Comparison of ENCODE assay signal across 1 cellular context in genomic region chr4:48699470-48699869, GRCh38.
TF ChIP-seq lines count a peak whose summit lies in the region.

No MANE protein-coding gene starts in this region.

TF ChIP-seq in GM23338, 12 proteins besides CTCF, POLR2A, EP300 and RAD21 (continued from another document):
- TF ChIP-seq ZNF462 (CRISPR knock-in tag; IDR thresholded peaks at IDR 0.05): no peak
